Comparison of ENCODE assay signal across 8 cellular contexts in genomic region chr4:36187723-36188333, GRCh38. TPM values are rescaled to one million over a fixed set of nuclear protein-coding genes. Genes with fewer than 3 reads are reported as not detected.
A peak's percentile ranks its signal among the peaks of the same experiment; 100 is the strongest.
DNase-seq lines count a peak whose midpoint lies in the region; ATAC-seq and TF ChIP-seq lines count a peak whose summit lies in the region.

No MANE protein-coding gene starts in this region.

- H3K27me3 Mint-ChIP-seq in CD8-positive, alpha-beta T cell (ENCODE audit: low read depth): no peaks in the 10 kb centered on the region

- POLR2A ChIA-PET in CD8-positive, alpha-beta T cell (lab: Charles Lee): interaction anchor here (2.7 kb wide), 1 partner anchor 56 kb away, joined by 14 read pairs; the partner anchor contains the start of gene ARAP2

- H3K4me1 Mint-ChIP-seq in CD8-positive, alpha-beta T cell (ENCODE audit: low read depth): peaks cover 44% of the 10 kb centered on the region

- no peak for DNase-seq in CD8-positive, alpha-beta T cell
- DNase-seq in OCI-M1 (lab: John Stamatoyannopoulos, UW) (peak; percentile 77), fibroblast of the aortic adventitia (ENCODE audit: low read depth) (peak; percentile 0), upper lobe of right lung (no peak), posterior cingulate gyrus (no peak)

- CTCF ChIA-PET in CD8-positive, alpha-beta T cell (lab: Charles Lee): interaction anchor here (1.3 kb wide), 1 partner anchor 23 kb away, joined by 3 read pairs; no protein-coding TSS in a partner anchor

- intact Hi-C loops in CD8-positive, alpha-beta T cell (cut with DNase I, micrococcal nuclease): loop anchor here (5.0 to 10.0 kb wide), 3 partner anchors 209 to 253 kb away; no protein-coding TSS in a partner anchor
- intact Hi-C loops in upper lobe of right lung (cut with DNase I) (no loop called here), posterior cingulate gyrus (cut with DNase I) (no loop called here)

- no peaks in the 10 kb centered on the region for H3K27me3 ChIP-seq in CD8-positive, alpha-beta T cell (ENCODE audit: insufficient read depth, low read length)
- H3K27me3 ChIP-seq in upper lobe of right lung: no peaks in the 10 kb centered on the region

- no peaks in the 10 kb centered on the region for H3K36me3 ChIP-seq in CD8-positive, alpha-beta T cell (ENCODE audit: insufficient read depth, low read length)
- peaks cover 24% of the 10 kb centered on the region for H3K36me3 ChIP-seq in upper lobe of right lung

- H3K9me3 Mint-ChIP-seq in CD8-positive, alpha-beta T cell: no peaks in the 10 kb centered on the region

- H3K4me1 ChIP-seq in CD8-positive, alpha-beta T cell (ENCODE audit: insufficient read depth, low read length): peaks cover 20% of the 10 kb centered on the region
- no peaks in the 10 kb centered on the region for H3K4me1 ChIP-seq in upper lobe of right lung

- no peak overlapping the region for H3K4me3 ChIP-seq in CD8-positive, alpha-beta T cell (ENCODE audit: low read depth, low read length)
- H3K4me3 ChIP-seq in fibroblast of the aortic adventitia (ENCODE audit: low read depth, low read length): no peak overlapping the region
- no peak overlapping the region for H3K4me3 ChIP-seq in upper lobe of right lung

- no peaks in the 10 kb centered on the region for H3K9me3 ChIP-seq in CD8-positive, alpha-beta T cell (ENCODE audit: low read length)
- no peaks in the 10 kb centered on the region for H3K9me3 ChIP-seq in upper lobe of right lung

- ATAC-seq in CD8-positive, alpha-beta T cell: no peak
- peak; percentile 50 for ATAC-seq in GM19372 (IDR thresholded peaks at IDR 0.05; ENCODE audit: low read depth, unreplicated experiment)
- ATAC-seq in upper lobe of right lung: no peak
- ATAC-seq in activated CD4-positive, CD25-positive, alpha-beta regulatory T cell treated with anti-CD3 and anti-CD28 coated beads, Interleukin-2, amount 50 U/mL, for 24 hours: no peak
- ATAC-seq in GM21528 (IDR thresholded peaks at IDR 0.05; ENCODE audit: low FRiP score, unreplicated experiment): no peak

- TF ChIP-seq CTCF in CD8-positive, alpha-beta T cell (IDR thresholded peaks at IDR 0.05): peak; percentile 72
- TF ChIP-seq CTCF in fibroblast of the aortic adventitia (IDR thresholded peaks at IDR 0.05; ENCODE audit: insufficient read depth, low read length): no peak
- TF ChIP-seq CTCF in upper lobe of right lung (IDR thresholded peaks at IDR 0.05): peak; percentile 40

- no peak overlapping the region for H3K27ac Mint-ChIP-seq in CD8-positive, alpha-beta T cell

- H3K4me3 Mint-ChIP-seq in CD8-positive, alpha-beta T cell: no peak overlapping the region

- peaks cover 42% of the 10 kb centered on the region for H3K36me3 Mint-ChIP-seq in CD8-positive, alpha-beta T cell

- H3K27ac ChIP-seq in CD8-positive, alpha-beta T cell (ENCODE audit: low read depth, low read length): no peak overlapping the region
- H3K27ac ChIP-seq in upper lobe of right lung: no peak overlapping the region

RNA-seq across cellular contexts. Expression of gene ARAP2, which starts 56.5 kb away (rescaled TPM):
- 10 to 100 TPM; 91.0 to 95.8 TPM for total RNA-seq in CD8-positive, alpha-beta T cell
- total RNA-seq in fibroblast of the aortic adventitia (ENCODE audit: low replicate concordance): 0.63 and 1.5 TPM in 2 replicates
- total RNA-seq in upper lobe of right lung: 57.2 TPM

Comparison
In these comparisons a context has a peak if more than half of its experiments do, and no peak if none do; other contexts are left out.
1. DNase-seq: peak in OCI-M1 (single experiment) and fibroblast of the aortic adventitia (single experiment); none in CD8-positive, alpha-beta T cell (0 of 7), upper lobe of right lung (single experiment) and posterior cingulate gyrus (0 of 10).
2. RNA of gene ARAP2, which starts 56.5 kb away (total RNA-seq): 91.0 to 95.8 TPM in CD8-positive, alpha-beta T cell and 57.2 TPM in upper lobe of right lung (single experiment); 0.63 to 1.5 TPM in fibroblast of the aortic adventitia; every median in the first group is over 10 times any median in the second.
3. intact Hi-C loops: an anchor here in CD8-positive, alpha-beta T cell (5.0 to 10.0 kb wide); none called in upper lobe of right lung and posterior cingulate gyrus.